Comparison of ENCODE assay signal across 16 cellular contexts in the genomic region with DNA sequence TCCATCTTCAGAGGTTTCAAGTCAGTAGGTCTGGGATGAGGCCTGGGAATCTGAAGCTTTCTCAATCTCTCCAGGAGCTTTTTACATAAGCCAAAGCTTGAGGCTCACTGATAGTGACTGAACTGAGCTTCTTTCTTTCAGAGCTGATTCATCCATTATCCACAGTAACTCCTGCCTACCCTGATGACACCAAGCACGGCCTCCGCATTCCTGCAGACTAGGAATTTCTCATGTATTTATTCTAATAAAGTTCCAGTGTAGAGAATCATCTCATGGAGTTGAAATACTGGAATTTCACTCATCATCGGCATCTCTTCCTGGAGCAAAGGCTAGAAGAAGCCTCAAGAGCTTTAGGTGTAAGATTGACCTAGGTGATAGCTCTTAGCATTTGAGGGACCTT. TPM values are rescaled to one million over a fixed set of nuclear protein-coding genes. Genes with fewer than 3 reads are reported as not detected.
DNase-seq lines count a peak whose midpoint lies in the region; ATAC-seq and TF ChIP-seq lines count a peak whose summit lies in the region.
"Had no signal": no experiment of that assay in that cellular context is flagged by ENCODE, and none has a peak within 500 bp of the region (broad histone marks: within the 10 kb centered on the region; RNA-seq: fewer than 3 reads in every experiment).

No MANE protein-coding gene starts in this region.

- TF ChIP-seq CTCF in mucosa of descending colon (IDR thresholded peaks at IDR 0.05) = no peak

- H3K9me3 ChIP-seq in mucosa of descending colon = no peaks in the 10 kb centered on the region
- H3K9me3 ChIP-seq: ovary, vagina had no signal

- H3K36me3 Mint-ChIP-seq in T-cell = no peaks in the 10 kb centered on the region

- intact Hi-C loops in mucosa of descending colon (cut with DNase I, micrococcal nuclease) = no loop called here

- DNase-seq in HCEC 1CT = peak; percentile 82
- DNase-seq in astrocyte of the hippocampus (ENCODE audit: low read depth, low spot score) = peak; percentile 75
- peak; percentile 95 for DNase-seq in iris pigment epithelial cell (ENCODE audit: low read depth)
- DNase-seq in activated CD8-positive, alpha-beta memory T cell treated with anti-CD3 and anti-CD28 coated beads for 24 hours = no peak
- no peak for DNase-seq in iPS-NIHi11 (ENCODE audit: low spot score)
- no peak for DNase-seq in mucosa of descending colon
- DNase-seq in T-cell = no peak
- DNase-seq: activated CD8-positive, alpha-beta T cell treated with anti-CD3 and anti-CD28 coated beads, Interleukin-2, amount 10 ng/mL, durations not matched to agents 7 days and 5 days; activated gamma-delta T cell treated with Interleukin-2 at 50 U/mL for 16 hours; AML-193; NCI-H446; ovary had no signal

- no peaks in the 10 kb centered on the region for H3K79me2 ChIP-seq in ACC112 (ENCODE audit: control insufficient read depth, insufficient read depth, low read length, unreplicated experiment)

- H3K27me3 Mint-ChIP-seq in T-cell = peaks cover 6 to 12% of the 10 kb centered on the region in 2 donors

- peaks cover 6% of the 10 kb centered on the region for H3K4me1 ChIP-seq in ACC112 (ENCODE audit: control insufficient read depth, insufficient read depth, low read length, unreplicated experiment)
- H3K4me1 ChIP-seq in mucosa of descending colon (ENCODE audit: low read depth) = no peaks in the 10 kb centered on the region
- H3K4me1 ChIP-seq: vagina had no signal

- POLR2A ChIA-PET in T-cell (lab: Charles Lee) = no interaction called here

- no peak overlapping the region for H2AFZ ChIP-seq in ACC112 (ENCODE audit: low read length, unreplicated experiment)

- H3K4me1 Mint-ChIP-seq in T-cell = peaks cover 0 to 2% (median 0%) of the 10 kb centered on the region in 3 donors

- no peaks in the 10 kb centered on the region for H3K9me3 Mint-ChIP-seq in T-cell
- H3K9me3 Mint-ChIP-seq: T-helper 2 cell treated with Interferon-gamma antibody and Interleukin-4, amounts not matched to agents 5 μg/mL and 100 μg/mL, for 36 hours had no signal

- CTCF ChIA-PET in T-cell (lab: Charles Lee) = interaction anchor here in 1 of 2 donors (0.5 to 0.6 kb wide), 3 partner anchors 9 to 878 kb away, joined by 3 to 10 read pairs (median 4); no protein-coding TSS in a partner anchor

- no peak overlapping the region for H3K4me3 Mint-ChIP-seq in T-cell
- H3K4me3 Mint-ChIP-seq: activated CD8-positive, alpha-beta T cell treated with anti-CD3 and anti-CD28 coated beads, Interleukin-2, amount 10 ng/mL, durations not matched to agents 7 days and 5 days; T-helper 2 cell treated with Interferon-gamma antibody and Interleukin-4, amounts not matched to agents 5 μg/mL and 100 μg/mL, for 36 hours had no signal

- ATAC-seq in mucosa of descending colon (no peak), T-cell (replicated peaks in 1 of 4) (no peak)
- ATAC-seq: activated CD8-positive, alpha-beta T cell treated with anti-CD3 and anti-CD28 coated beads, Interleukin-2, amount 10 ng/mL, durations not matched to agents 7 days and 5 days; left lobe of liver had no signal

- H3K27ac ChIP-seq in ACC112 (ENCODE audit: low read depth, low read length) = peak overlapping the region; percentile 31; the same call in 1 of the 2 replicates
- H3K27ac ChIP-seq: ovary, vagina had no signal

- H3K36me3 ChIP-seq in ACC112 (ENCODE audit: insufficient read depth, low read length) (no peaks in the 10 kb centered on the region), mucosa of descending colon (ENCODE audit: low read depth) (no peaks in the 10 kb centered on the region)
- H3K36me3 ChIP-seq: ovary, vagina had no signal

- H3K27ac Mint-ChIP-seq in T-cell = no peak overlapping the region
- H3K27ac Mint-ChIP-seq: activated CD8-positive, alpha-beta T cell treated with anti-CD3 and anti-CD28 coated beads, Interleukin-2, amount 10 ng/mL, durations not matched to agents 7 days and 5 days; T-helper 2 cell treated with Interferon-gamma antibody and Interleukin-4, amounts not matched to agents 5 μg/mL and 100 μg/mL, for 36 hours had no signal

- no peaks in the 10 kb centered on the region for H3K27me3 ChIP-seq in ACC112 (ENCODE audit: insufficient read depth, low read length)
- H3K27me3 ChIP-seq: ovary, vagina had no signal

- no peak overlapping the region for H3K4me3 ChIP-seq in ACC112 (ENCODE audit: low read depth, low read length)
- no peak overlapping the region for H3K4me3 ChIP-seq in mucosa of descending colon
- H3K4me3 ChIP-seq: ovary, vagina had no signal

RNA-seq across cellular contexts. Expression of gene DCTD, which starts 12.1 kb away (rescaled TPM):
- total RNA-seq in mucosa of descending colon (10 to 100 TPM; 53.3 to 63.7 (median 55.4) TPM), T-cell (10 to 100 TPM; 55.3 to 78.7 (median 68.8) TPM)

Comparison
In these comparisons a context has a peak if more than half of its experiments do, and no peak if none do; other contexts are left out.
1. DNase-seq: peak in HCEC 1CT (single experiment), astrocyte of the hippocampus (single experiment) and iris pigment epithelial cell (single experiment); none in activated CD8-positive, alpha-beta memory T cell treated with anti-CD3 and anti-CD28 coated beads for 24 hours (single experiment), iPS-NIHi11 (single experiment), mucosa of descending colon (0 of 3) and T-cell (0 of 34).